Comparison of ENCODE assay signal across 1 cellular context in genomic region chr2:159574246-159574645, GRCh38.
TF ChIP-seq lines count a peak whose summit lies in the region.

No MANE protein-coding gene starts in this region.

TF ChIP-seq in IMR-90, 13 proteins besides CTCF, POLR2A, EP300 and RAD21:
- TF ChIP-seq RCOR1 (IDR thresholded peaks at IDR 0.05; ENCODE audit: insufficient replicate concordance, low read length) (no peak), CEBPB (IDR thresholded peaks at IDR 0.05; ENCODE audit: low read depth, low read length) (peak; percentile 45), RFX5 (IDR thresholded peaks at IDR 0.05; ENCODE audit: low read depth, low read length) (no peak), ELK1 (IDR thresholded peaks at IDR 0.05; ENCODE audit: borderline replicate concordance, low read depth, low read length) (no peak), MXI1 (IDR thresholded peaks at IDR 0.05; ENCODE audit: borderline replicate concordance, low read depth, low read length) (no peak), MAZ (IDR thresholded peaks at IDR 0.05; ENCODE audit: borderline replicate concordance, low read depth, low read length) (no peak), BHLHE40 (IDR thresholded peaks at IDR 0.05; ENCODE audit: low read depth, low read length) (no peak)
- TF ChIP-seq, protein P1, sequence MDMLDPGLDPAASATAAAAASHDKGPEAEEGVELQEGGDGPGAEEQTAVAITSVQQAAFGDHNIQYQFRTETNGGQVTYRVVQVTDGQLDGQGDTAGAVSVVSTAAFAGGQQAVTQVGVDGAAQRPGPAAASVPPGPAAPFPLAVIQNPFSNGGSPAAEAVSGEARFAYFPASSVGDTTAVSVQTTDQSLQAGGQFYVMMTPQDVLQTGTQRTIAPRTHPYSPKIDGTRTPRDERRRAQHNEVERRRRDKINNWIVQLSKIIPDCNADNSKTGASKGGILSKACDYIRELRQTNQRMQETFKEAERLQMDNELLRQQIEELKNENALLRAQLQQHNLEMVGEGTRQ (IDR thresholded peaks at IDR 0.05; ENCODE audit: low read depth, low read length): no peak
